ENCODE assay signal across 9 cellular contexts in genomic region chr12:53232641-53233538, GRCh38. TPM values are rescaled to one million over a fixed set of nuclear protein-coding genes. Genes with fewer than 3 reads are reported as not detected.
DNase-seq lines count a peak whose midpoint lies in the region; ATAC-seq, FAIRE-seq and TF ChIP-seq lines count a peak whose summit lies in the region.
"Had no signal": no experiment of that assay in that cellular context is flagged by ENCODE, and none has a peak within 500 bp of the region (broad histone marks: within the 10 kb centered on the region; RNA-seq: fewer than 3 reads in every experiment).

No MANE protein-coding gene starts in this region.

- H3K4me3 ChIP-seq in left lung (peak overlapping the region; percentile 63 to 65), testis (peak overlapping the region; percentile 55 to 77)

- peak; percentile 55 for FAIRE-seq in GM18507 (lab: Jason Lieb, UNC)

- WGBS in testis, 2 donors: 25 to 52% methylated on average over 5 to 12 of the region's 12 CpGs

- peak overlapping the region; percentile 98 for H3K27ac ChIP-seq in RWPE1
- peak overlapping the region; percentile 79 for H3K27ac ChIP-seq in caudate nucleus (ENCODE audit: low read depth, low read length)
- peak overlapping the region; percentile 76 to 81 for H3K27ac ChIP-seq in left lung
- peak overlapping the region in 1 of 2 donors; percentile 79 for H3K27ac ChIP-seq in testis

- CTCF ChIA-PET in RWPE1 (lab: Yijun Ruan, JAX): interaction anchor here (0.6 to 0.9 kb wide), 6 partner anchors 13 to 90 kb away, joined by 3 to 5 read pairs (median 3); partner anchors contain the start of gene ZNF740

- TF ChIP-seq POLR2A in testis (IDR thresholded peaks at IDR 0.05): no peak

- H3K4me1 ChIP-seq in left lung: peaks cover 7 to 31% of the 10 kb centered on the region in 2 donors
- H3K4me1 ChIP-seq in testis: peaks cover 27% of the 10 kb centered on the region

- DNase-seq in A172 (ENCODE audit: low spot score) (peak; percentile 48), GM18507 (ENCODE audit: extremely low spot score, insufficient read length, low read depth) (no peak), RWPE1 (ENCODE audit: low spot score) (peak; percentile 76), caudate nucleus (lab: John Stamatoyannopoulos, UW) (peak in 8 of 61 donors; percentile 13 to 43 (median 30)), left lung (peak; percentile 78 to 83), testis (no peak), NCI-H2029 treated with DMSO at 0.1 percent for 48 hours (lab: John Stamatoyannopoulos, UW) (no peak)

- ATAC-seq in left lung (peak; percentile 77), GM18907 (IDR thresholded peaks at IDR 0.05; ENCODE audit: unreplicated experiment) (no peak)

- no peak for TF ChIP-seq CTCF in RWPE1 (conservative IDR thresholded peaks at IDR 0.05; ENCODE audit: low read depth)
- TF ChIP-seq CTCF in left lung (IDR thresholded peaks at IDR 0.05): no peak
- TF ChIP-seq CTCF in testis (IDR thresholded peaks at IDR 0.05): no peak

- no peaks in the 10 kb centered on the region for H3K9me3 ChIP-seq in left lung
- H3K9me3 ChIP-seq in testis: no peaks in the 10 kb centered on the region

- H3K27me3 ChIP-seq in left lung (peaks cover 0 to 42% of the 10 kb centered on the region in 2 donors), testis (no peaks in the 10 kb centered on the region)

- intact Hi-C loops in left lung (cut with DNase I): no loop called here
- intact Hi-C loops in testis (cut with DNase I; ENCODE audit: low total_unique reads): no loop called here

- POLR2A ChIA-PET in RWPE1 (lab: Yijun Ruan, JAX; ENCODE audit: low non-redundant PET): no interaction called here

- H3K36me3 ChIP-seq in left lung (no peaks in the 10 kb centered on the region), testis (ENCODE audit: low read depth, missing control alignments) (no peaks in the 10 kb centered on the region)

RNA-seq across cellular contexts. Expression of gene RARG, which starts 0.9 kb away (rescaled TPM):
- total RNA-seq in A172 (2014; rRNA removed; shearing (Covaris generic)): 19.2 and 25.0 TPM in 2 replicates
- 10 to 100 TPM; 38.2 to 38.6 TPM for total RNA-seq in left lung
- total RNA-seq in testis: 10 to 100 TPM; 12.1 to 12.5 TPM
- 13.6 TPM for polyA plus RNA-seq in testis (ENCODE audit: insufficient read depth, low read depth, low replicate concordance)

RNA-seq across cellular contexts. Expression of gene ITGB7, which starts 25.8 kb away (rescaled TPM):
- total RNA-seq in A172 (2014; rRNA removed; shearing (Covaris generic)): 0.09 and 2.1 TPM in 2 replicates
- total RNA-seq in left lung (10 to 100 TPM in 1 of 2 donors, 1 to 10 TPM in 1; 3.8 to 10.9 TPM), testis (1 to 10 TPM in 1 of 2 donors, under 1 TPM in 1; 0.24 to 1.2 TPM)
- polyA plus RNA-seq in testis (ENCODE audit: insufficient read depth, low read depth, low replicate concordance): 3.7 TPM
- total RNA-seq: lung microvascular endothelial cell had no signal

RNA-seq across cellular contexts. Expression of gene ESPL1, which starts 35.2 kb away (rescaled TPM):
- total RNA-seq in A172 (2014; rRNA removed; shearing (Covaris generic)): 19.1 and 29.4 TPM in 2 replicates
- 1 to 10 TPM; 2.8 to 4.1 TPM for total RNA-seq in left lung
- total RNA-seq in testis: 10 to 100 TPM; 16.5 to 24.5 TPM
- polyA plus RNA-seq in testis (ENCODE audit: insufficient read depth, low read depth, low replicate concordance): 30.5 TPM

RNA-seq across cellular contexts. Expression of gene CSAD, which starts 52.2 kb away (rescaled TPM):
- 2.6 and 9.2 TPM in 2 replicates for total RNA-seq in A172 (2014; rRNA removed; shearing (Covaris generic))
- 10 to 100 TPM; 33.1 to 36.3 TPM for total RNA-seq in left lung
- 10 to 100 TPM; 73.9 to 93.7 TPM for total RNA-seq in testis
- 34.9 TPM for polyA plus RNA-seq in testis (ENCODE audit: insufficient read depth, low read depth, low replicate concordance)

RNA-seq across cellular contexts. Expression of gene ZNF740, which starts 52.4 kb away (rescaled TPM):
- 3.0 and 15.2 TPM in 2 replicates for total RNA-seq in A172 (2014; rRNA removed; shearing (Covaris generic))
- total RNA-seq in left lung: 10 to 100 TPM; 34.6 to 39.2 TPM
- total RNA-seq in testis: 10 to 100 TPM; 19.8 to 27.2 TPM
- 15.6 TPM for polyA plus RNA-seq in testis (ENCODE audit: insufficient read depth, low read depth, low replicate concordance)

Comparison
In these comparisons a context has a peak if more than half of its experiments do, and no peak if none do; other contexts are left out.
1. DNase-seq: peak in A172 (single experiment), RWPE1 (single experiment) and left lung (2 of 2); none in GM18507 (single experiment), testis (single experiment) and NCI-H2029 treated with DMSO at 0.1 percent for 48 hours (single experiment).